12 cellular contexts compared by ENCODE assay signal in the genomic region with DNA sequence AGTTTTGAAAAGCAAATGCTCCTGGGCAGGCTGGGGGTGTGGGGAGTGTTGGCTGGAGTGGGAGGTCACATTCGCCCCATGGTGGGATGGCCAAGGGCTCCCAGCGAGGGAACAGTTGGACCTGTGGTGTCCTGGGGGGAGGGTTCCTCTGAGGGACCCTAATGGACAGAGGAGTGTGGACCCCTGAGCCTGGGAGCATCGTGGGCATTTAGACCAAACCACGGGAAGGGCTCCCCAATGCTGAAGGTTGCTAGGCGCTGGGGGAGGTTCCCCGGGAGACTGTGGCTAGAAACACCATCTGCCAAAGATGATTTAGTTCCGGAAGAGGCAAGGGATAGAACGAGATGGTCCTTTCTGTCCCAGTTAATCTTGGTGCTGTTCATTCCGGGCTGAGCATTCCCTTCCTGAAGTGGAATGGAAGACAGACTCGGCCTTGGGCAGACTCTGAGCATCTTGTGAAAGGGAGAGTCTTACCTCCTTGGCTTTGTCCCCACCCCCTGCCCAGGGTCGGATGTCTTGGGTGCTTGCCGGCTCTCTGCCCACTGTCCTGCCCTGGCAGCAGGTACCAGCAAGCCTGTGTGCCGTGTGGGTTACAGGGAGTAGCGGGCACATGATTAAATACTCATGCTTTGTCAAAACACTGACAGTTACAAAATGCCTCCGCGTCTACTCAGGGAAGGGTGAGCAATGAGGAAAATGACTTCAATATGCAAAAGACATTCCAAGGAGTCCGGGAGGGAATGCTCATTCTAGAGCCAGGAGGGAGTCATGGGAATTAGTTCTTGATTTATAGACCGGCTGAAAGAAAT.
DNase-seq lines count a peak whose midpoint lies in the region; ATAC-seq and TF ChIP-seq lines count a peak whose summit lies in the region.
"Had no signal": no experiment of that assay in that cellular context is flagged by ENCODE, and none has a peak within 500 bp of the region (broad histone marks: within the 10 kb centered on the region; RNA-seq: fewer than 3 reads in every experiment).

No MANE protein-coding gene starts in this region.

- H3K27ac Mint-ChIP-seq in type B pancreatic cell = peak overlapping the region; percentile 1
- H3K27ac Mint-ChIP-seq in effector memory CD8-positive, alpha-beta T cell = no peak overlapping the region
- H3K27ac Mint-ChIP-seq: activated CD8-positive, alpha-beta T cell treated with anti-CD3 and anti-CD28 coated beads, Interleukin-2, amount 10 ng/mL, durations not matched to agents 7 days and 5 days had no signal

- H3K36me3 Mint-ChIP-seq in type B pancreatic cell = peaks cover 3% of the 10 kb centered on the region
- H3K36me3 Mint-ChIP-seq in effector memory CD8-positive, alpha-beta T cell (ENCODE audit: insufficient read depth) = no peaks in the 10 kb centered on the region

- intact Hi-C loops in upper lobe of right lung (cut with DNase I) = no loop called here

- no peak overlapping the region for H3K4me3 ChIP-seq in upper lobe of right lung

- H3K9me3 Mint-ChIP-seq in type B pancreatic cell = no peaks in the 10 kb centered on the region
- H3K9me3 Mint-ChIP-seq in effector memory CD8-positive, alpha-beta T cell = no peaks in the 10 kb centered on the region
- H3K9me3 Mint-ChIP-seq: central memory CD8-positive, alpha-beta T cell had no signal

- peaks cover 21% of the 10 kb centered on the region for H3K4me1 ChIP-seq in upper lobe of right lung

- peaks cover 31% of the 10 kb centered on the region for H3K27me3 Mint-ChIP-seq in type B pancreatic cell
- peaks cover 22 to 40% of the 10 kb centered on the region in 2 donors for H3K27me3 Mint-ChIP-seq in effector memory CD8-positive, alpha-beta T cell

- peak; percentile 28 for DNase-seq in DMS 273 (lab: John Stamatoyannopoulos, UW; ENCODE audit: unreplicated experiment)
- no peak for DNase-seq in DMS 273 treated with DMSO at 0.1 percent for 48 hours (lab: John Stamatoyannopoulos, UW)
- DNase-seq in cerebellum (ENCODE audit: low spot score) = peak; percentile 59
- peak; percentile 46 for DNase-seq in left kidney (ENCODE audit: low read depth, low spot score)
- DNase-seq in type B pancreatic cell (ENCODE audit: extremely low spot score, unreplicated experiment) = no peak
- no peak for DNase-seq in upper lobe of right lung
- DNase-seq in effector memory CD8-positive, alpha-beta T cell = no peak
- DNase-seq: activated CD8-positive, alpha-beta T cell treated with anti-CD3 and anti-CD28 coated beads, Interleukin-2, amount 10 ng/mL, durations not matched to agents 7 days and 5 days; NCI-H146 had no signal

- no peaks in the 10 kb centered on the region for H3K9me3 ChIP-seq in upper lobe of right lung

- H3K4me1 Mint-ChIP-seq in type B pancreatic cell (ENCODE audit: unreplicated experiment) = peaks cover 16% of the 10 kb centered on the region
- H3K4me1 Mint-ChIP-seq in effector memory CD8-positive, alpha-beta T cell (ENCODE audit: low read depth in 2 of 2) = no peaks in the 10 kb centered on the region
- H3K4me1 Mint-ChIP-seq: central memory CD8-positive, alpha-beta T cell had no signal

- no peaks in the 10 kb centered on the region for H3K36me3 ChIP-seq in upper lobe of right lung

- ATAC-seq in HG03342 (IDR thresholded peaks at IDR 0.05; ENCODE audit: unreplicated experiment) (no peak), upper lobe of right lung (no peak)
- no peak for ATAC-seq in effector memory CD8-positive, alpha-beta T cell (replicated peaks)
- ATAC-seq: activated CD8-positive, alpha-beta T cell treated with anti-CD3 and anti-CD28 coated beads, Interleukin-2, amount 10 ng/mL, durations not matched to agents 7 days and 5 days had no signal

- H3K27me3 ChIP-seq in upper lobe of right lung = no peaks in the 10 kb centered on the region

- H3K4me3 Mint-ChIP-seq in type B pancreatic cell = no peak overlapping the region
- no peak overlapping the region for H3K4me3 Mint-ChIP-seq in effector memory CD8-positive, alpha-beta T cell
- H3K4me3 Mint-ChIP-seq: activated CD8-positive, alpha-beta T cell treated with anti-CD3 and anti-CD28 coated beads, Interleukin-2, amount 10 ng/mL, durations not matched to agents 7 days and 5 days; central memory CD8-positive, alpha-beta T cell had no signal

- no peak overlapping the region for H3K27ac ChIP-seq in upper lobe of right lung
- H3K27ac ChIP-seq: 22Rv1 had no signal

- no peak for TF ChIP-seq CTCF in type B pancreatic cell (conservative IDR thresholded peaks at IDR 0.05)
- no peak for TF ChIP-seq CTCF in upper lobe of right lung (IDR thresholded peaks at IDR 0.05)

Comparison
In these comparisons a context has a peak if more than half of its experiments do, and no peak if none do; other contexts are left out.
1. DNase-seq: peak in DMS 273 (single experiment), cerebellum (single experiment) and left kidney (single experiment); none in DMS 273 treated with DMSO at 0.1 percent for 48 hours (single experiment), type B pancreatic cell (single experiment), upper lobe of right lung (single experiment) and effector memory CD8-positive, alpha-beta T cell (0 of 3).